11 cellular contexts compared by ENCODE assay signal in the genomic region with DNA sequence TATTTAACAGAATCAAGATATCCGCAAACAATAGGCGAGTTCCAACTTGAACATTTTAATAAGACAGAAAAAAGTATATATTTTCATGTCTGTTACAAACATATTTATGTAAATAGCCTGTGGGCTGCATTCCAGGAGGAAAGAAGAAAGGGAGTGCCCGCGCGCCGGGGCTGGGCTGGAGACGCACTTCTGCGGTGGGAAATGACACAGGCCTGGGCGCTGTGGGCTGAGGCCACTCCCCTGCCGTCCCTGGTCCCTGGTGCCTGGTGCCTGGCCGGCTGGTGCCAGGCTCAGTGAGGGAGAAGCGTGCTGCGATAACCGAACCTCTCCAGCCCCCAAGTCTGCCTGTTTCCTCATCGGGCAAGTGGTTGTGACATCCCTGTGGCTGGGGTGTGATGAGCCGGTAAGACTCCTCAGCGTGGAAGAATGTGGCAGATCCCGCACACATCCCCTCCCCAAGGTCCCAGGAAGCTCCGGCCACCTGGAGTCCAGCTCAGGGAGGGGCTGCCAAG.
A peak's percentile ranks its signal among the peaks of the same experiment; 100 is the strongest.
DNase-seq lines count a peak whose midpoint lies in the region; FAIRE-seq and TF ChIP-seq lines count a peak whose summit lies in the region.
"Had no signal": no experiment of that assay in that cellular context is flagged by ENCODE, and none has a peak within 500 bp of the region (broad histone marks: within the 10 kb centered on the region; RNA-seq: fewer than 3 reads in every experiment).

No MANE protein-coding gene starts in this region.

- no peak overlapping the region for H3K4me3 ChIP-seq in NB4 (ENCODE audit: low read depth, low read length)
- H3K4me3 ChIP-seq in bronchial epithelial cell (ENCODE audit: low read depth, low read length) = peak overlapping the region; percentile 30
- no peak overlapping the region for H3K4me3 ChIP-seq in mucosa of rectum (ENCODE audit: low read length in 2 of 2)

- H3K4me3 Mint-ChIP-seq in T-helper 2 cell treated with Interferon-gamma antibody and Interleukin-4, amounts not matched to agents 5 μg/mL and 100 μg/mL, for 36 hours = no peak overlapping the region
- H3K4me3 Mint-ChIP-seq in activated T-cell treated with anti-CD3 and anti-CD28 coated beads, Interleukin-2, amount 50 U/mL, for 24 hours = no peak overlapping the region
- H3K4me3 Mint-ChIP-seq: CD14-positive monocyte had no signal

- peak; percentile 8 for DNase-seq in A172 (ENCODE audit: low spot score)
- DNase-seq in NB4 (ENCODE audit: low read depth) = peak; percentile 71
- DNase-seq in bronchial epithelial cell (ENCODE audit: low read depth) = peak; percentile 96
- DNase-seq in T-helper 2 cell treated with Interferon-gamma antibody and Interleukin-4, amounts not matched to agents 5 μg/mL and 100 μg/mL, for 36 hours (ENCODE audit: low spot score) = no peak
- no peak for DNase-seq in activated T-cell treated with anti-CD3 and anti-CD28 coated beads, Interleukin-2, amount 50 U/mL, for 24 hours
- DNase-seq in C1 segment of cervical spinal cord (lab: John Stamatoyannopoulos, UW) = no peak
- DNase-seq in T1000 (lab: John Stamatoyannopoulos, UW) = no peak
- DNase-seq: activated CD4-positive, alpha-beta T cell treated with anti-CD3 and anti-CD28 coated beads for 4 hours had no signal

- TF ChIP-seq POLR2A in NB4 (IDR thresholded peaks at IDR 0.05; ENCODE audit: extremely low read depth, insufficient read length) = no peak

- peaks cover 6% of the 10 kb centered on the region for H3K27me3 Mint-ChIP-seq in T-helper 2 cell treated with Interferon-gamma antibody and Interleukin-4, amounts not matched to agents 5 μg/mL and 100 μg/mL, for 36 hours (ENCODE audit: low read depth)
- peaks cover 5% of the 10 kb centered on the region for H3K27me3 Mint-ChIP-seq in activated T-cell treated with anti-CD3 and anti-CD28 coated beads, Interleukin-2, amount 50 U/mL, for 24 hours

- no peaks in the 10 kb centered on the region for H3K4me1 Mint-ChIP-seq in T-helper 2 cell treated with Interferon-gamma antibody and Interleukin-4, amounts not matched to agents 5 μg/mL and 100 μg/mL, for 36 hours (ENCODE audit: low read depth)
- H3K4me1 Mint-ChIP-seq in activated T-cell treated with anti-CD3 and anti-CD28 coated beads, Interleukin-2, amount 50 U/mL, for 24 hours (ENCODE audit: low read depth) = peaks cover 4% of the 10 kb centered on the region
- H3K4me1 Mint-ChIP-seq: CD14-positive monocyte had no signal

- H3K36me3 ChIP-seq in bronchial epithelial cell (ENCODE audit: control insufficient read depth, insufficient read depth, low read length) = peaks cover 9% of the 10 kb centered on the region
- H3K36me3 ChIP-seq in mucosa of rectum (ENCODE audit: control insufficient read depth in 2 of 2, insufficient read depth in 2 of 2, low read length in 2 of 2) = peaks cover 8% of the 10 kb centered on the region in 2 donors

- H3K27me3 ChIP-seq in bronchial epithelial cell (ENCODE audit: control insufficient read depth, insufficient read depth, low read length) (no peaks in the 10 kb centered on the region), mucosa of rectum (ENCODE audit: control insufficient read depth in 2 of 2, insufficient read depth in 2 of 2, low read length in 2 of 2) (no peaks in the 10 kb centered on the region)

- H3K36me3 Mint-ChIP-seq in T-helper 2 cell treated with Interferon-gamma antibody and Interleukin-4, amounts not matched to agents 5 μg/mL and 100 μg/mL, for 36 hours (ENCODE audit: low read depth) = peaks cover 3% of the 10 kb centered on the region
- peaks cover 8% of the 10 kb centered on the region for H3K36me3 Mint-ChIP-seq in activated T-cell treated with anti-CD3 and anti-CD28 coated beads, Interleukin-2, amount 50 U/mL, for 24 hours (ENCODE audit: low read depth)

- no peak overlapping the region for H3K9ac ChIP-seq in mucosa of rectum (ENCODE audit: low read depth in 1 of 2, low read length in 2 of 2)

- no peak overlapping the region for H3K27ac Mint-ChIP-seq in T-helper 2 cell treated with Interferon-gamma antibody and Interleukin-4, amounts not matched to agents 5 μg/mL and 100 μg/mL, for 36 hours
- H3K27ac Mint-ChIP-seq in activated T-cell treated with anti-CD3 and anti-CD28 coated beads, Interleukin-2, amount 50 U/mL, for 24 hours = no peak overlapping the region
- H3K27ac Mint-ChIP-seq: CD14-positive monocyte, progenitor cell of endocrine pancreas had no signal

- no peaks in the 10 kb centered on the region for H3K9me3 Mint-ChIP-seq in T-helper 2 cell treated with Interferon-gamma antibody and Interleukin-4, amounts not matched to agents 5 μg/mL and 100 μg/mL, for 36 hours
- H3K9me3 Mint-ChIP-seq in activated T-cell treated with anti-CD3 and anti-CD28 coated beads, Interleukin-2, amount 50 U/mL, for 24 hours = no peaks in the 10 kb centered on the region

- H3K9me3 ChIP-seq in mucosa of rectum (ENCODE audit: control insufficient read depth in 2 of 2, low read length in 2 of 2) = no peaks in the 10 kb centered on the region

- TF ChIP-seq CTCF in NB4 (IDR thresholded peaks at IDR 0.05; ENCODE audit: low read depth, low read length) = no peak
- TF ChIP-seq CTCF in bronchial epithelial cell (IDR thresholded peaks at IDR 0.05; ENCODE audit: insufficient read depth, low read length, severe bottlenecking) = no peak

- peak overlapping the region; percentile 34 to 48 for H3K27ac ChIP-seq in mucosa of rectum (ENCODE audit: low read depth in 2 of 2, low read length in 2 of 2)

- FAIRE-seq in bronchial epithelial cell (lab: Jason Lieb, UNC) = peak; percentile 95

- peaks cover 4 to 10% of the 10 kb centered on the region in 2 donors for H3K4me1 ChIP-seq in mucosa of rectum (ENCODE audit: control insufficient read depth in 2 of 2, insufficient read depth in 2 of 2, low read length in 2 of 2)

Comparison
In these comparisons a context has a peak if more than half of its experiments do, and no peak if none do; other contexts are left out.
1. DNase-seq: peak in A172 (single experiment), NB4 (single experiment) and bronchial epithelial cell (single experiment); none in T-helper 2 cell treated with Interferon-gamma antibody and Interleukin-4, amounts not matched to agents 5 μg/mL and 100 μg/mL, for 36 hours (single experiment), activated T-cell treated with anti-CD3 and anti-CD28 coated beads, Interleukin-2, amount 50 U/mL, for 24 hours (single experiment), C1 segment of cervical spinal cord (0 of 14) and T1000 (single experiment).